ENCODE assay signal across 1 cellular context in the genomic region with DNA sequence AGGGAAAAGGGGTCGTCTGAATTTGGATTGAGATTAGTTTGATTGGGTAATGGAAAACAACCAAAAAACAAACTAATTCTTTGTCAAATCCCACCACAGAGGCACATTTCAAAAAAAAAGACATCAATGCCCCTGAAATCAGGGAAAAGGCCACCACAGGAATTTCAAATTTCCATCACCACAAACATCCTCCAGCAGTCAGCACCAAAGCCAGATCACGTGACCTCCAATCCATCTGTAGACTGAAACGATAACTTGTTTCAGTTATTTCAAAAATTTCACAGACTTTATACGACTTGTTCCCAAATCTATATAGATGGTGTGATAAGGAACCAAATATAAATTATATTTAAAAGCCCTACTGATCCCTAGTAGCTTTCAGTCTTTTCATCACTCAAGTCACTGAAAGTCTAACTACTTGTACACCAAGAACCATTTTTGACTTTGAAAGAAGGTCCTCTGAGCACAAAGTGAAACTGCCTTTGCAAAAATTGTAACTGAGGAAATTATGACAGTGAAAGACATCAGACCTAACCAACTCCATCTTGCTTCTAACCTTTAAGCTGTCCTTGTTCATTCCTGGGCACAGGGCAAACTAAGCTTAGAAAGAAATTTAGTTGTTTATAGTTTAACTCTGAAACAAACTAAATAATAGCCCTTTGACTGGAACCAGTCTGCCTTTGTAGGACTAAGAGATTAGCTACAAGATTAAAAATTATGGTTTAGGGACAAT.
TF ChIP-seq lines count a peak whose summit lies in the region.

No MANE protein-coding gene starts in this region.

TF ChIP-seq in GM23338, 12 proteins besides CTCF, POLR2A, EP300 and RAD21:
- TF ChIP-seq, protein P1, sequence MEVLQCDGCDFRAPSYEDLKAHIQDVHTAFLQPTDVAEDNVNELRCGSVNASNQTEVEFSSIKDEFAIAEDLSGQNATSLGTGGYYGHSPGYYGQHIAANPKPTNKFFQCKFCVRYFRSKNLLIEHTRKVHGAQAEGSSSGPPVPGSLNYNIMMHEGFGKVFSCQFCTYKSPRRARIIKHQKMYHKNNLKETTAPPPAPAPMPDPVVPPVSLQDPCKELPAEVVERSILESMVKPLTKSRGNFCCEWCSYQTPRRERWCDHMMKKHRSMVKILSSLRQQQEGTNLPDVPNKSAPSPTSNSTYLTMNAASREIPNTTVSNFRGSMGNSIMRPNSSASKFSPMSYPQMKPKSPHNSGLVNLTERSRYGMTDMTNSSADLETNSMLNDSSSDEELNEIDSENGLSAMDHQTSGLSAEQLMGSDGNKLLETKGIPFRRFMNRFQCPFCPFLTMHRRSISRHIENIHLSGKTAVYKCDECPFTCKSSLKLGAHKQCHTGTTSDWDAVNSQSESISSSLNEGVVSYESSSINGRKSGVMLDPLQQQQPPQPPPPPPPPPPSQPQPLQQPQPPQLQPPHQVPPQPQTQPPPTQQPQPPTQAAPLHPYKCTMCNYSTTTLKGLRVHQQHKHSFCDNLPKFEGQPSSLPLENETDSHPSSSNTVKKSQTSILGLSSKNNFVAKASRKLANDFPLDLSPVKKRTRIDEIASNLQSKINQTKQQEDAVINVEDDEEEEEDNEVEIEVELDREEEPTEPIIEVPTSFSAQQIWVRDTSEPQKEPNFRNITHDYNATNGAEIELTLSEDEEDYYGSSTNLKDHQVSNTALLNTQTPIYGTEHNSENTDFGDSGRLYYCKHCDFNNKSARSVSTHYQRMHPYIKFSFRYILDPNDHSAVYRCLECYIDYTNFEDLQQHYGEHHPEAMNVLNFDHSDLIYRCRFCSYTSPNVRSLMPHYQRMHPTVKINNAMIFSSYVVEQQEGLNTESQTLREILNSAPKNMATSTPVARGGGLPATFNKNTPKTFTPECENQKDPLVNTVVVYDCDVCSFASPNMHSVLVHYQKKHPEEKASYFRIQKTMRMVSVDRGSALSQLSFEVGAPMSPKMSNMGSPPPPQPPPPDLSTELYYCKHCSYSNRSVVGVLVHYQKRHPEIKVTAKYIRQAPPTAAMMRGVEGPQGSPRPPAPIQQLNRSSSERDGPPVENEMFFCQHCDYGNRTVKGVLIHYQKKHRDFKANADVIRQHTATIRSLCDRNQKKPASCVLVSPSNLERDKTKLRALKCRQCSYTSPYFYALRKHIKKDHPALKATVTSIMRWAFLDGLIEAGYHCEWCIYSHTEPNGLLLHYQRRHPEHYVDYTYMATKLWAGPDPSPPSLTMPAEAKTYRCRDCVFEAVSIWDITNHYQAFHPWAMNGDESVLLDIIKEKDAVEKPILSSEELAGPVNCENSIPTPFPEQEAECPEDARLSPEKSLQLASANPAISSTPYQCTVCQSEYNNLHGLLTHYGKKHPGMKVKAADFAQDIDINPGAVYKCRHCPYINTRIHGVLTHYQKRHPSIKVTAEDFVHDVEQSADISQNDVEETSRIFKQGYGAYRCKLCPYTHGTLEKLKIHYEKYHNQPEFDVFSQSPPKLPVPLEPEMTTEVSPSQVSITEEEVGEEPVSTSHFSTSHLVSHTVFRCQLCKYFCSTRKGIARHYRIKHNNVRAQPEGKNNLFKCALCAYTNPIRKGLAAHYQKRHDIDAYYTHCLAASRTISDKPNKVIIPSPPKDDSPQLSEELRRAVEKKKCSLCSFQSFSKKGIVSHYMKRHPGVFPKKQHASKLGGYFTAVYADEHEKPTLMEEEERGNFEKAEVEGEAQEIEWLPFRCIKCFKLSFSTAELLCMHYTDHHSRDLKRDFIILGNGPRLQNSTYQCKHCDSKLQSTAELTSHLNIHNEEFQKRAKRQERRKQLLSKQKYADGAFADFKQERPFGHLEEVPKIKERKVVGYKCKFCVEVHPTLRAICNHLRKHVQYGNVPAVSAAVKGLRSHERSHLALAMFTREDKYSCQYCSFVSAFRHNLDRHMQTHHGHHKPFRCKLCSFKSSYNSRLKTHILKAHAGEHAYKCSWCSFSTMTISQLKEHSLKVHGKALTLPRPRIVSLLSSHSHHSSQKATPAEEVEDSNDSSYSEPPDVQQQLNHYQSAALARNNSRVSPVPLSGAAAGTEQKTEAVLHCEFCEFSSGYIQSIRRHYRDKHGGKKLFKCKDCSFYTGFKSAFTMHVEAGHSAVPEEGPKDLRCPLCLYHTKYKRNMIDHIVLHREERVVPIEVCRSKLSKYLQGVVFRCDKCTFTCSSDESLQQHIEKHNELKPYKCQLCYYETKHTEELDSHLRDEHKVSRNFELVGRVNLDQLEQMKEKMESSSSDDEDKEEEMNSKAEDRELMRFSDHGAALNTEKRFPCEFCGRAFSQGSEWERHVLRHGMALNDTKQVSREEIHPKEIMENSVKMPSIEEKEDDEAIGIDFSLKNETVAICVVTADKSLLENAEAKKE (CRISPR knock-in tag; IDR thresholded peaks at IDR 0.05), result no peak
- TF ChIP-seq, protein P2, sequence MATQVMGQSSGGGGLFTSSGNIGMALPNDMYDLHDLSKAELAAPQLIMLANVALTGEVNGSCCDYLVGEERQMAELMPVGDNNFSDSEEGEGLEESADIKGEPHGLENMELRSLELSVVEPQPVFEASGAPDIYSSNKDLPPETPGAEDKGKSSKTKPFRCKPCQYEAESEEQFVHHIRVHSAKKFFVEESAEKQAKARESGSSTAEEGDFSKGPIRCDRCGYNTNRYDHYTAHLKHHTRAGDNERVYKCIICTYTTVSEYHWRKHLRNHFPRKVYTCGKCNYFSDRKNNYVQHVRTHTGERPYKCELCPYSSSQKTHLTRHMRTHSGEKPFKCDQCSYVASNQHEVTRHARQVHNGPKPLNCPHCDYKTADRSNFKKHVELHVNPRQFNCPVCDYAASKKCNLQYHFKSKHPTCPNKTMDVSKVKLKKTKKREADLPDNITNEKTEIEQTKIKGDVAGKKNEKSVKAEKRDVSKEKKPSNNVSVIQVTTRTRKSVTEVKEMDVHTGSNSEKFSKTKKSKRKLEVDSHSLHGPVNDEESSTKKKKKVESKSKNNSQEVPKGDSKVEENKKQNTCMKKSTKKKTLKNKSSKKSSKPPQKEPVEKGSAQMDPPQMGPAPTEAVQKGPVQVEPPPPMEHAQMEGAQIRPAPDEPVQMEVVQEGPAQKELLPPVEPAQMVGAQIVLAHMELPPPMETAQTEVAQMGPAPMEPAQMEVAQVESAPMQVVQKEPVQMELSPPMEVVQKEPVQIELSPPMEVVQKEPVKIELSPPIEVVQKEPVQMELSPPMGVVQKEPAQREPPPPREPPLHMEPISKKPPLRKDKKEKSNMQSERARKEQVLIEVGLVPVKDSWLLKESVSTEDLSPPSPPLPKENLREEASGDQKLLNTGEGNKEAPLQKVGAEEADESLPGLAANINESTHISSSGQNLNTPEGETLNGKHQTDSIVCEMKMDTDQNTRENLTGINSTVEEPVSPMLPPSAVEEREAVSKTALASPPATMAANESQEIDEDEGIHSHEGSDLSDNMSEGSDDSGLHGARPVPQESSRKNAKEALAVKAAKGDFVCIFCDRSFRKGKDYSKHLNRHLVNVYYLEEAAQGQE (IDR thresholded peaks at IDR 0.05; ENCODE audit: unreplicated experiment), result no peak
- TF ChIP-seq CREB1 (CRISPR knock-in tag; IDR thresholded peaks at IDR 0.05; ENCODE audit: low read depth) (no peak), EZH2 (IDR thresholded peaks at IDR 0.05; ENCODE audit: low read depth, unreplicated experiment) (no peak), ZNF331 (CRISPR knock-in tag; IDR thresholded peaks at IDR 0.05; ENCODE audit: low read depth) (no peak), EZH2phosphoT487 (IDR thresholded peaks at IDR 0.05; ENCODE audit: unreplicated experiment) (no peak), JUNB (IDR thresholded peaks at IDR 0.05; ENCODE audit: unreplicated experiment) (no peak), ZNF114 (CRISPR knock-in tag; IDR thresholded peaks at IDR 0.05) (no peak), STAT1 (IDR thresholded peaks at IDR 0.05; ENCODE audit: unreplicated experiment) (no peak), NANOG (IDR thresholded peaks at IDR 0.05; ENCODE audit: borderline replicate concordance) (no peak), POLR2AphosphoS5 (IDR thresholded peaks at IDR 0.05; ENCODE audit: low read depth) (no peak)
- TF ChIP-seq, protein P3, sequence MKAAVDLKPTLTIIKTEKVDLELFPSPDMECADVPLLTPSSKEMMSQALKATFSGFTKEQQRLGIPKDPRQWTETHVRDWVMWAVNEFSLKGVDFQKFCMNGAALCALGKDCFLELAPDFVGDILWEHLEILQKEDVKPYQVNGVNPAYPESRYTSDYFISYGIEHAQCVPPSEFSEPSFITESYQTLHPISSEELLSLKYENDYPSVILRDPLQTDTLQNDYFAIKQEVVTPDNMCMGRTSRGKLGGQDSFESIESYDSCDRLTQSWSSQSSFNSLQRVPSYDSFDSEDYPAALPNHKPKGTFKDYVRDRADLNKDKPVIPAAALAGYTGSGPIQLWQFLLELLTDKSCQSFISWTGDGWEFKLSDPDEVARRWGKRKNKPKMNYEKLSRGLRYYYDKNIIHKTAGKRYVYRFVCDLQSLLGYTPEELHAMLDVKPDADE (IDR thresholded peaks at IDR 0.05), result no peak
TF ChIP-seq in GM23338: peak in this region for 0.
